In genomic region chr22:41699264-41700104, GRCh38 we compare ENCODE assay signal across 8 cellular contexts. TPM values are rescaled to one million over a fixed set of nuclear protein-coding genes. Genes with fewer than 3 reads are reported as not detected.
DNase-seq lines count a peak whose midpoint lies in the region; ATAC-seq, FAIRE-seq and TF ChIP-seq lines count a peak whose summit lies in the region.

Gene MEI1, plus strand, starts transcription at chr22:41699503. Its CDS starts 36 bp downstream, at chr22:41699539.

- H3K4me3 Mint-ChIP-seq in activated CD8-positive, alpha-beta T cell treated with anti-CD3 and anti-CD28 coated beads for 36 hours, result peak within 1 kb of the TSS; percentile 39

- POLR2A ChIA-PET in activated CD8-positive, alpha-beta T cell treated with anti-CD3 and anti-CD28 coated beads for 36 hours (lab: Charles Lee), result interaction anchor here (1.2 to 3.9 kb wide), 5 partner anchors 9 to 241 kb away, joined by 3 to 34 read pairs (median 6); partner anchors contain the start of genes SNU13 and SREBF2

- no peaks in the 10 kb centered on the region for H3K9me3 Mint-ChIP-seq in activated CD8-positive, alpha-beta T cell treated with anti-CD3 and anti-CD28 coated beads for 36 hours

- peak; percentile 82 for ATAC-seq in activated CD8-positive, alpha-beta T cell treated with anti-CD3 and anti-CD28 coated beads for 36 hours
- no peak for ATAC-seq in GM21526 (IDR thresholded peaks at IDR 0.05; ENCODE audit: low FRiP score, unreplicated experiment)

- peak within 1 kb of the TSS; percentile 72 for H3K27ac Mint-ChIP-seq in activated CD8-positive, alpha-beta T cell treated with anti-CD3 and anti-CD28 coated beads for 36 hours

- TF ChIP-seq CTCF in activated CD8-positive, alpha-beta T cell treated with anti-CD3 and anti-CD28 coated beads for 36 hours (IDR thresholded peaks at IDR 0.05), result no peak

- peak; percentile 81 for DNase-seq in GM18507 (ENCODE audit: extremely low spot score, insufficient read length, low read depth)
- peak; percentile 91 for DNase-seq in activated CD8-positive, alpha-beta T cell treated with anti-CD3 and anti-CD28 coated beads for 36 hours
- peak; percentile 86 for DNase-seq in effector CD4-positive, alpha-beta T cell
- DNase-seq in mucosa of gallbladder (ENCODE audit: low spot score), result peak; percentile 88
- peak; percentile 89 for DNase-seq in stimulated activated CD8-positive, alpha-beta memory T cell treated with anti-CD3 and anti-CD28 coated beads, Interleukin-4, amount 100 ng/mL, for 24 hours (ENCODE audit: low read depth)
- DNase-seq in NCI-H2171 treated with DMSO at 0.1 percent for 48 hours (lab: John Stamatoyannopoulos, UW), result no peak
- no peak for DNase-seq in A172 (ENCODE audit: low spot score)

- peaks cover 10% of the 10 kb centered on the region for H3K4me1 Mint-ChIP-seq in activated CD8-positive, alpha-beta T cell treated with anti-CD3 and anti-CD28 coated beads for 36 hours (ENCODE audit: low read depth)

- no peaks in the 10 kb centered on the region for H3K27me3 Mint-ChIP-seq in activated CD8-positive, alpha-beta T cell treated with anti-CD3 and anti-CD28 coated beads for 36 hours

- intact Hi-C loops in activated CD8-positive, alpha-beta T cell treated with anti-CD3 and anti-CD28 coated beads for 36 hours (cut with micrococcal nuclease), result loop anchor here (5.0 kb wide), 1 partner anchor 243 kb away; no protein-coding TSS in a partner anchor

- FAIRE-seq in GM18507 (lab: Jason Lieb, UNC), result peak; percentile 80

- CTCF ChIA-PET in activated CD8-positive, alpha-beta T cell treated with anti-CD3 and anti-CD28 coated beads for 36 hours (lab: Charles Lee), result interaction anchor here (1.1 to 5.0 kb wide), 12 partner anchors 8 to 247 kb away, joined by 3 to 56 read pairs (median 20); partner anchors contain the start of genes CENPM and SNU13

- no peaks in the 10 kb centered on the region for H3K36me3 Mint-ChIP-seq in activated CD8-positive, alpha-beta T cell treated with anti-CD3 and anti-CD28 coated beads for 36 hours (ENCODE audit: low read depth)

RNA-seq across cellular contexts. Expression of gene MEI1, which starts in this region (rescaled TPM):
- 10 to 100 TPM; 27.7 to 28.4 TPM for total RNA-seq in activated CD8-positive, alpha-beta T cell treated with anti-CD3 and anti-CD28 coated beads for 36 hours
- total RNA-seq in mucosa of gallbladder, result 1.4 TPM
- total RNA-seq in A172 (2014; rRNA removed; shearing (Covaris generic)), result 1.2 and 2.7 TPM in 2 replicates

Comparison
In these comparisons a context has a peak if more than half of its experiments do, and no peak if none do; other contexts are left out.
1. DNase-seq: peak in GM18507 (single experiment), activated CD8-positive, alpha-beta T cell treated with anti-CD3 and anti-CD28 coated beads for 36 hours (single experiment), effector CD4-positive, alpha-beta T cell (single experiment), mucosa of gallbladder (single experiment) and stimulated activated CD8-positive, alpha-beta memory T cell treated with anti-CD3 and anti-CD28 coated beads, Interleukin-4, amount 100 ng/mL, for 24 hours (single experiment); none in NCI-H2171 treated with DMSO at 0.1 percent for 48 hours (single experiment) and A172 (single experiment).